ENCODE assay signal across 26 cellular contexts in genomic region chr4:143140696-143141095, GRCh38.
"Had no signal": no experiment of that assay in that cellular context is flagged by ENCODE, and none has a peak within 500 bp of the region (broad histone marks: within the 10 kb centered on the region; RNA-seq: fewer than 3 reads in every experiment).

No MANE protein-coding gene starts in this region.

- H3K27me3 Mint-ChIP-seq: stimulated activated naive CD8-positive, alpha-beta T cell treated with anti-CD3 and anti-CD28 coated beads, Interleukin-15, amount 100 ng/mL, for 72 hours had no signal

- H3K4me1 ChIP-seq: left ventricle myocardium inferior, pancreas, prostate gland, sigmoid colon, spleen, testis, thyroid gland, transverse colon, upper lobe of left lung, vagina had no signal

- ATAC-seq: mucosa of descending colon; naive thymus-derived CD4-positive, alpha-beta T cell; natural killer cell treated with Interleukin-12 subunit alpha and Interleukin-12 subunit beta and Interleukin-15 and Interleukin-18, amount 100 ng/mL, for 72 hours; pancreas; right cardiac atrium; stimulated activated effector memory CD8-positive, alpha-beta T cell treated with anti-CD3 and anti-CD28 coated beads, Interleukin-12 subunit alpha, Interleukin-12 subunit beta, amount 100 ng/mL, for 72 hours; stimulated activated naive CD8-positive, alpha-beta T cell treated with anti-CD3 and anti-CD28 coated beads, Interleukin-15, amount 100 ng/mL, for 72 hours had no signal

- H3K27ac ChIP-seq: left ventricle myocardium inferior, pancreas, prostate gland, sigmoid colon, spleen, testis, thyroid gland, transverse colon, upper lobe of left lung, vagina had no signal

- DNase-seq: hippocampal formation; immature natural killer cell; left ventricle myocardium inferior; midbrain; mucosa of descending colon; naive thymus-derived CD4-positive, alpha-beta T cell; nucleus accumbens; pancreas; retina; right cardiac atrium; sigmoid colon; small intestine; spleen; stimulated activated CD4-positive, alpha-beta T cell treated with anti-CD3 and anti-CD28 coated beads, Interleukin-4, amount 100 ng/mL, for 24 hours; stimulated activated naive CD4-positive, alpha-beta T cell treated with Interleukin-2 at 50 U/mL for 16 hours; stimulated activated naive CD8-positive, alpha-beta T cell treated with anti-CD3 and anti-CD28 coated beads, Interleukin-15, amount 100 ng/mL, for 72 hours; substantia nigra; testis; thyroid gland; transverse colon; upper lobe of left lung had no signal

- H3K36me3 ChIP-seq: left ventricle myocardium inferior, pancreas, prostate gland, sigmoid colon, spleen, thyroid gland, transverse colon, upper lobe of left lung, vagina had no signal

- H3K27me3 ChIP-seq: pancreas, sigmoid colon, spleen, testis, thyroid gland, transverse colon, upper lobe of left lung, vagina had no signal

- H3K4me1 Mint-ChIP-seq: immature natural killer cell; naive thymus-derived CD4-positive, alpha-beta T cell; stimulated activated effector memory CD8-positive, alpha-beta T cell treated with anti-CD3 and anti-CD28 coated beads, Interleukin-12 subunit alpha, Interleukin-12 subunit beta, amount 100 ng/mL, for 72 hours; stimulated activated naive CD8-positive, alpha-beta T cell treated with anti-CD3 and anti-CD28 coated beads, Interleukin-15, amount 100 ng/mL, for 72 hours had no signal

- H3K36me3 Mint-ChIP-seq: stimulated activated effector memory CD8-positive, alpha-beta T cell treated with anti-CD3 and anti-CD28 coated beads, Interleukin-12 subunit alpha, Interleukin-12 subunit beta, amount 100 ng/mL, for 72 hours had no signal

- H3K4me3 Mint-ChIP-seq: immature natural killer cell; naive thymus-derived CD4-positive, alpha-beta T cell; natural killer cell treated with Interleukin-12 subunit alpha and Interleukin-12 subunit beta and Interleukin-15 and Interleukin-18, amount 100 ng/mL, for 72 hours; stimulated activated effector memory CD8-positive, alpha-beta T cell treated with anti-CD3 and anti-CD28 coated beads, Interleukin-12 subunit alpha, Interleukin-12 subunit beta, amount 100 ng/mL, for 72 hours; stimulated activated naive CD8-positive, alpha-beta T cell treated with anti-CD3 and anti-CD28 coated beads, Interleukin-15, amount 100 ng/mL, for 72 hours had no signal

- H3K4me3 ChIP-seq: left ventricle myocardium inferior, lung, mucosa of descending colon, pancreas, prostate gland, sigmoid colon, spleen, testis, thyroid gland, transverse colon, upper lobe of left lung, vagina had no signal

- H3K27ac Mint-ChIP-seq: immature natural killer cell; naive thymus-derived CD4-positive, alpha-beta T cell; natural killer cell treated with Interleukin-12 subunit alpha and Interleukin-12 subunit beta and Interleukin-15 and Interleukin-18, amount 100 ng/mL, for 72 hours; stimulated activated effector memory CD8-positive, alpha-beta T cell treated with anti-CD3 and anti-CD28 coated beads, Interleukin-12 subunit alpha, Interleukin-12 subunit beta, amount 100 ng/mL, for 72 hours; stimulated activated naive CD8-positive, alpha-beta T cell treated with anti-CD3 and anti-CD28 coated beads, Interleukin-15, amount 100 ng/mL, for 72 hours had no signal

- H3K9me3 ChIP-seq: pancreas, prostate gland, testis, thyroid gland, vagina had no signal
